1 cellular context compared by ENCODE assay signal in the genomic region with DNA sequence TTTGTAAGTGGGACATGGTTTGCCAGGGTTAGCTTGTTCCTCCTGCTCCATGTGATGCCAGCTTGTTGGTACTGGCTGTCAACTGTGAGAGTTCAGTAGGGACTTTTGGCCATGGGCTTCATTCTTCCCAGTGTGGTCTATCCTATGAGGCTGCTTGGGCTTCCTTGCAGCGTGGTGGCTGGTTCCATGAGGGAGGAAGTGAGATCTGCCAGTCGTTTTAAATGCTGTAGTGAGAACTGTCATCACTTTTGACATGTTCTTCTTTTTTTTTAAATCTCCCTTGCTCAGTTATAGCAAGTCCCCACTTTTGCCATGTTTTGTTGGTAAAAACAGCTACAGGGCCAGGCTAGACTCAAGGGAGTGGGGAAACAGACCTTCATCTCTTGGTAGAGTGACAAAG.
TF ChIP-seq lines count a peak whose summit lies in the region.

No MANE protein-coding gene starts in this region.

TF ChIP-seq in K562, 482 proteins besides CTCF, POLR2A, EP300 and RAD21:
- TF ChIP-seq, protein P1, sequence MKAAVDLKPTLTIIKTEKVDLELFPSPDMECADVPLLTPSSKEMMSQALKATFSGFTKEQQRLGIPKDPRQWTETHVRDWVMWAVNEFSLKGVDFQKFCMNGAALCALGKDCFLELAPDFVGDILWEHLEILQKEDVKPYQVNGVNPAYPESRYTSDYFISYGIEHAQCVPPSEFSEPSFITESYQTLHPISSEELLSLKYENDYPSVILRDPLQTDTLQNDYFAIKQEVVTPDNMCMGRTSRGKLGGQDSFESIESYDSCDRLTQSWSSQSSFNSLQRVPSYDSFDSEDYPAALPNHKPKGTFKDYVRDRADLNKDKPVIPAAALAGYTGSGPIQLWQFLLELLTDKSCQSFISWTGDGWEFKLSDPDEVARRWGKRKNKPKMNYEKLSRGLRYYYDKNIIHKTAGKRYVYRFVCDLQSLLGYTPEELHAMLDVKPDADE (conservative IDR thresholded peaks at IDR 0.05; ENCODE audit: control insufficient read depth, low read depth, low read length) = no peak
- TF ChIP-seq, protein P2, sequence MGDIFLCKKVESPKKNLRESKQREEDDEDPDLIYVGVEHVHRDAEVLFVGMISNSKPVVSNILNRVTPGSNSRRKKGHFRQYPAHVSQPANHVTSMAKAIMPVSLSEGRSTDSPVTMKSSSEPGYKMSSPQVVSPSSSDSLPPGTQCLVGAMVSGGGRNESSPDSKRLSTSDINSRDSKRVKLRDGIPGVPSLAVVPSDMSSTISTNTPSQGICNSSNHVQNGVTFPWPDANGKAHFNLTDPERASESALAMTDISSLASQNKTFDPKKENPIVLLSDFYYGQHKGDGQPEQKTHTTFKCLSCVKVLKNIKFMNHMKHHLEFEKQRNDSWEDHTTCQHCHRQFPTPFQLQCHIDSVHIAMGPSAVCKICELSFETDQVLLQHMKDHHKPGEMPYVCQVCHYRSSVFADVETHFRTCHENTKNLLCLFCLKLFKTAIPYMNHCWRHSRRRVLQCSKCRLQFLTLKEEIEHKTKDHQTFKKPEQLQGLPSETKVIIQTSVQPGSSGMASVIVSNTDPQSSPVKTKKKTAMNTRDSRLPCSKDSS (IDR thresholded peaks at IDR 0.05; ENCODE audit: low read depth, partially characterized antibody) = no peak
- TF ChIP-seq SPI1 (IDR thresholded peaks at IDR 0.05; ENCODE audit: borderline replicate concordance, low read depth, low read length) (peak; percentile 86), U2AF1 (optimal IDR thresholded peaks at IDR 0.05; ENCODE audit: low read depth, low read length) (no peak), MEIS2 (IDR thresholded peaks at IDR 0.05; ENCODE audit: partially characterized antibody) (peak; percentile 49), TEAD1 (CRISPR knock-in tag; IDR thresholded peaks at IDR 0.05) (no peak)
- TF ChIP-seq, protein P3, sequence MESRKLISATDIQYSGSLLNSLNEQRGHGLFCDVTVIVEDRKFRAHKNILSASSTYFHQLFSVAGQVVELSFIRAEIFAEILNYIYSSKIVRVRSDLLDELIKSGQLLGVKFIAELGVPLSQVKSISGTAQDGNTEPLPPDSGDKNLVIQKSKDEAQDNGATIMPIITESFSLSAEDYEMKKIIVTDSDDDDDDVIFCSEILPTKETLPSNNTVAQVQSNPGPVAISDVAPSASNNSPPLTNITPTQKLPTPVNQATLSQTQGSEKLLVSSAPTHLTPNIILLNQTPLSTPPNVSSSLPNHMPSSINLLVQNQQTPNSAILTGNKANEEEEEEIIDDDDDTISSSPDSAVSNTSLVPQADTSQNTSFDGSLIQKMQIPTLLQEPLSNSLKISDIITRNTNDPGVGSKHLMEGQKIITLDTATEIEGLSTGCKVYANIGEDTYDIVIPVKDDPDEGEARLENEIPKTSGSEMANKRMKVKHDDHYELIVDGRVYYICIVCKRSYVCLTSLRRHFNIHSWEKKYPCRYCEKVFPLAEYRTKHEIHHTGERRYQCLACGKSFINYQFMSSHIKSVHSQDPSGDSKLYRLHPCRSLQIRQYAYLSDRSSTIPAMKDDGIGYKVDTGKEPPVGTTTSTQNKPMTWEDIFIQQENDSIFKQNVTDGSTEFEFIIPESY (CRISPR knock-in tag; IDR thresholded peaks at IDR 0.05) = no peak
